Comparison of ENCODE assay signal across 24 cellular contexts in genomic region chr18:770583-770961, GRCh38. TPM values are rescaled to one million over a fixed set of nuclear protein-coding genes. Genes with fewer than 3 reads are reported as not detected.
DNase-seq lines count a peak whose midpoint lies in the region; ATAC-seq and TF ChIP-seq lines count a peak whose summit lies in the region.
"Had no signal": no experiment of that assay in that cellular context is flagged by ENCODE, and none has a peak within 500 bp of the region (broad histone marks: within the 10 kb centered on the region; RNA-seq: fewer than 3 reads in every experiment).

No MANE protein-coding gene starts in this region.

- H3K4me3 Mint-ChIP-seq in endothelial cell (ENCODE audit: unreplicated experiment) (no peak overlapping the region), neural crest cell (no peak overlapping the region)
- H3K4me3 Mint-ChIP-seq: activated B cell treated with CpG ODN at 0.5 μM for 24 hours; CD8-positive, alpha-beta memory T cell; memory B cell; naive thymus-derived CD4-positive, alpha-beta T cell had no signal

- H3K27me3 ChIP-seq in HUES48 (ENCODE audit: control insufficient read depth, insufficient read depth, low read length) = no peaks in the 10 kb centered on the region
- H3K27me3 ChIP-seq: tibial nerve had no signal

- H3K36me3 Mint-ChIP-seq in endothelial cell (ENCODE audit: low read depth, unreplicated experiment) (peaks cover 3% of the 10 kb centered on the region), neural crest cell (ENCODE audit: low read depth) (no peaks in the 10 kb centered on the region)
- H3K36me3 Mint-ChIP-seq: activated naive CD4-positive, alpha-beta T cell treated with anti-CD3 and anti-CD28 coated beads, Interleukin-2, amount 50 U/mL, for 72 hours; memory B cell had no signal

- no peaks in the 10 kb centered on the region for H3K9me3 ChIP-seq in HUES48 (ENCODE audit: control insufficient read depth, insufficient read depth, low read length)
- H3K9me3 ChIP-seq: prostate gland, tibial nerve had no signal

- H3K4me1 ChIP-seq in HUES48 (ENCODE audit: control insufficient read depth, insufficient read depth, low read length) = no peaks in the 10 kb centered on the region
- H3K4me1 ChIP-seq: prostate gland, tibial nerve had no signal

- peaks cover 43% of the 10 kb centered on the region for H3K4me1 Mint-ChIP-seq in endothelial cell (ENCODE audit: unreplicated experiment)
- peaks cover 17% of the 10 kb centered on the region for H3K4me1 Mint-ChIP-seq in neural crest cell
- H3K4me1 Mint-ChIP-seq: activated B cell treated with CpG ODN at 0.5 μM for 24 hours, memory B cell had no signal

- no peak for ATAC-seq in GM18517 (IDR thresholded peaks at IDR 0.05; ENCODE audit: unreplicated experiment)
- ATAC-seq in GM19023 (IDR thresholded peaks at IDR 0.05; ENCODE audit: unreplicated experiment) = no peak
- ATAC-seq: activated naive CD4-positive, alpha-beta T cell treated with anti-CD3 and anti-CD28 coated beads, Interleukin-2, amount 50 U/mL, for 72 hours; GM12878; naive thymus-derived CD4-positive, alpha-beta T cell had no signal

- peak overlapping the region; percentile 45 for H3K27ac ChIP-seq in HUES48 (ENCODE audit: low read depth, low read length)
- H3K27ac ChIP-seq: prostate gland, tibial nerve had no signal

- H3K9me3 Mint-ChIP-seq in endothelial cell (ENCODE audit: unreplicated experiment) (no peaks in the 10 kb centered on the region), neural crest cell (no peaks in the 10 kb centered on the region)
- H3K9me3 Mint-ChIP-seq: activated B cell treated with CpG ODN at 0.5 μM for 24 hours; activated naive CD4-positive, alpha-beta T cell treated with anti-CD3 and anti-CD28 coated beads, Interleukin-2, amount 50 U/mL, for 72 hours; CD8-positive, alpha-beta memory T cell; memory B cell; naive thymus-derived CD4-positive, alpha-beta T cell had no signal

- H3K36me3 ChIP-seq in HUES48 (ENCODE audit: control insufficient read depth, insufficient read depth, low read length) = no peaks in the 10 kb centered on the region
- H3K36me3 ChIP-seq: prostate gland, tibial nerve had no signal

- no peaks in the 10 kb centered on the region for H3K27me3 Mint-ChIP-seq in endothelial cell (ENCODE audit: unreplicated experiment)
- no peaks in the 10 kb centered on the region for H3K27me3 Mint-ChIP-seq in neural crest cell (ENCODE audit: low read depth)
- H3K27me3 Mint-ChIP-seq: activated B cell treated with CpG ODN at 0.5 μM for 24 hours; CD8-positive, alpha-beta memory T cell; naive thymus-derived CD4-positive, alpha-beta T cell had no signal

- H3K9ac ChIP-seq in HUES48 (ENCODE audit: low read depth, low read length) = no peak overlapping the region

- DNase-seq in EL (peak; percentile 46), endothelial cell (ENCODE audit: low spot score) (no peak), neural crest cell (ENCODE audit: low read depth, low spot score) (no peak), DMS53 (lab: John Stamatoyannopoulos, UW) (no peak)
- DNase-seq: activated B cell treated with CpG ODN at 0.5 μM for 24 hours; CD8-positive, alpha-beta memory T cell; central memory CD4-positive, alpha-beta T cell; dermis blood vessel endothelial cell; DMS79; HCEC 1CT; Kasumi-1; naive thymus-derived CD4-positive, alpha-beta T cell; NCI-H1048; NCI-H1930; NCI-H226; T1000 had no signal

- H3K27ac Mint-ChIP-seq in endothelial cell (ENCODE audit: unreplicated experiment) (peak overlapping the region; percentile 12), neural crest cell (ENCODE audit: unreplicated experiment) (peak overlapping the region; percentile 8)
- H3K27ac Mint-ChIP-seq: activated B cell treated with CpG ODN at 0.5 μM for 24 hours; activated naive CD4-positive, alpha-beta T cell treated with anti-CD3 and anti-CD28 coated beads, Interleukin-2, amount 50 U/mL, for 72 hours; memory B cell had no signal

- no peak overlapping the region for H3K4me3 ChIP-seq in HUES48 (ENCODE audit: low read depth, low read length)
- H3K4me3 ChIP-seq: GM12878, prostate gland, tibial nerve had no signal

- TF ChIP-seq CTCF in endothelial cell (IDR thresholded peaks at IDR 0.05; ENCODE audit: unreplicated experiment) = no peak
- no peak for TF ChIP-seq CTCF in neural crest cell (conservative IDR thresholded peaks at IDR 0.05)

RNA-seq across cellular contexts. Expression of gene YES1, which starts 41.5 kb away (rescaled TPM):
- total RNA-seq in endothelial cell (ENCODE audit: unreplicated experiment) (190 TPM), neural crest cell (54.7 and 58.7 TPM in 2 replicates)

RNA-seq across cellular contexts. Expression of gene ENOSF1, which starts 58.1 kb away (rescaled TPM):
- total RNA-seq in endothelial cell (ENCODE audit: unreplicated experiment) (31.8 TPM), neural crest cell (78.6 and 83.3 TPM in 2 replicates)
